ENCODE assay signal across 8 cellular contexts in genomic region chr7:2870471-2870941, GRCh38. TPM values are rescaled to one million over a fixed set of nuclear protein-coding genes. Genes with fewer than 3 reads are reported as not detected.
DNase-seq lines count a peak whose midpoint lies in the region; ATAC-seq and TF ChIP-seq lines count a peak whose summit lies in the region.

No MANE protein-coding gene starts in this region.

- CTCF ChIA-PET in activated CD4-positive, alpha-beta T cell treated with anti-CD3 and anti-CD28 coated beads for 36 hours (lab: Charles Lee), result interaction anchor here (0.5 to 0.6 kb wide), 5 partner anchors 13 to 432 kb away, joined by 3 read pairs; no protein-coding TSS in a partner anchor

- H3K27ac Mint-ChIP-seq in activated CD4-positive, alpha-beta T cell treated with anti-CD3 and anti-CD28 coated beads for 36 hours, result peak overlapping the region; percentile 96
- peak overlapping the region; percentile 40 for H3K27ac Mint-ChIP-seq in endodermal cell
- no peak overlapping the region for H3K27ac Mint-ChIP-seq in nephron progenitor cell

- H3K27me3 Mint-ChIP-seq in activated CD4-positive, alpha-beta T cell treated with anti-CD3 and anti-CD28 coated beads for 36 hours, result no peaks in the 10 kb centered on the region
- H3K27me3 Mint-ChIP-seq in endodermal cell (ENCODE audit: insufficient read depth) (no peaks in the 10 kb centered on the region), nephron progenitor cell (ENCODE audit: low read depth, poor library complexity) (no peaks in the 10 kb centered on the region)

- peaks cover 52% of the 10 kb centered on the region for H3K4me1 Mint-ChIP-seq in activated CD4-positive, alpha-beta T cell treated with anti-CD3 and anti-CD28 coated beads for 36 hours
- peaks cover 2% of the 10 kb centered on the region for H3K4me1 Mint-ChIP-seq in endodermal cell
- H3K4me1 Mint-ChIP-seq in nephron progenitor cell, result peaks cover 63% of the 10 kb centered on the region

- WGBS in endodermal cell (ENCODE audit: insufficient coverage in 1 of 2, insufficient read length in 1 of 2), 2 experiments, result 67 to 72% methylated on average over 5 to 10 of the region's 10 CpGs

- H3K9me3 Mint-ChIP-seq in activated CD4-positive, alpha-beta T cell treated with anti-CD3 and anti-CD28 coated beads for 36 hours (ENCODE audit: low read depth), result no peaks in the 10 kb centered on the region
- no peaks in the 10 kb centered on the region for H3K9me3 Mint-ChIP-seq in endodermal cell
- no peaks in the 10 kb centered on the region for H3K9me3 Mint-ChIP-seq in nephron progenitor cell

- no peak overlapping the region for H3K9ac ChIP-seq in endodermal cell (ENCODE audit: extremely low read depth, low read length, poor library complexity, severe bottlenecking)

- POLR2A ChIA-PET in activated CD4-positive, alpha-beta T cell treated with anti-CD3 and anti-CD28 coated beads for 36 hours (lab: Charles Lee), result no interaction called here

- no peaks in the 10 kb centered on the region for H3K36me3 ChIP-seq in endodermal cell (ENCODE audit: control insufficient read depth, insufficient read depth, low read length)

- in situ Hi-C loops in KBM-7 (cut with MboI; ENCODE audit: low pct_unique_long_range_greater_than_20kb, low sequenced_read_pairs), result loop anchor here (10.0 kb wide), 1 partner anchor 284 kb away; no protein-coding TSS in a partner anchor

- intact Hi-C loops in activated CD4-positive, alpha-beta T cell treated with anti-CD3 and anti-CD28 coated beads for 36 hours (cut with DNase I, micrococcal nuclease), result loop anchor here in 1 of 2 experiments (5.0 kb wide), 1 partner anchor 432 kb away; the partner anchor contains the start of gene SDK1

- H3K4me3 ChIP-seq in endodermal cell (ENCODE audit: low read length), result no peak overlapping the region

- no peaks in the 10 kb centered on the region for H3K4me1 ChIP-seq in endodermal cell (ENCODE audit: control insufficient read depth, insufficient read depth, low read length)

- peak overlapping the region; percentile 69 for H3K4me3 Mint-ChIP-seq in activated CD4-positive, alpha-beta T cell treated with anti-CD3 and anti-CD28 coated beads for 36 hours
- H3K4me3 Mint-ChIP-seq in endodermal cell, result no peak overlapping the region
- H3K4me3 Mint-ChIP-seq in nephron progenitor cell, result no peak overlapping the region

- no peak overlapping the region for H3K27ac ChIP-seq in endodermal cell (ENCODE audit: low read depth, low read length)

- ATAC-seq in GM18861 (IDR thresholded peaks at IDR 0.05; ENCODE audit: unreplicated experiment), result peak; percentile 49
- peak; percentile 91 for ATAC-seq in activated CD4-positive, alpha-beta T cell treated with anti-CD3 and anti-CD28 coated beads for 36 hours
- no peak for ATAC-seq in HG02798 (IDR thresholded peaks at IDR 0.05; ENCODE audit: poor library complexity, unreplicated experiment)
- no peak for ATAC-seq in GM18498 (IDR thresholded peaks at IDR 0.05; ENCODE audit: unreplicated experiment)

- no peaks in the 10 kb centered on the region for H3K36me3 Mint-ChIP-seq in activated CD4-positive, alpha-beta T cell treated with anti-CD3 and anti-CD28 coated beads for 36 hours (ENCODE audit: low read depth)
- no peaks in the 10 kb centered on the region for H3K36me3 Mint-ChIP-seq in endodermal cell (ENCODE audit: low read depth)
- no peaks in the 10 kb centered on the region for H3K36me3 Mint-ChIP-seq in nephron progenitor cell (ENCODE audit: low read depth)

- no peaks in the 10 kb centered on the region for H3K27me3 ChIP-seq in endodermal cell (ENCODE audit: control insufficient read depth, insufficient read depth, low read length, poor library complexity, severe bottlenecking)

- TF ChIP-seq CTCF in endodermal cell (conservative IDR thresholded peaks at IDR 0.05) (no peak), nephron progenitor cell (IDR thresholded peaks at IDR 0.05) (no peak)

- DNase-seq in KBM-7 (peak; percentile 78), endodermal cell (peak; percentile 89), nephron progenitor cell (peak; percentile 66), NCI-H2081 (lab: John Stamatoyannopoulos, UW) (no peak)
- DNase-seq in activated CD4-positive, alpha-beta T cell treated with anti-CD3 and anti-CD28 coated beads for 36 hours, result peak; percentile 80

- no peaks in the 10 kb centered on the region for H3K9me3 ChIP-seq in endodermal cell (ENCODE audit: control insufficient read depth, low read length)

RNA-seq across cellular contexts. Expression of gene GNA12, which starts 26.4 kb away (rescaled TPM):
- 10 to 100 TPM; 19.5 to 22.6 TPM for total RNA-seq in activated CD4-positive, alpha-beta T cell treated with anti-CD3 and anti-CD28 coated beads for 36 hours
- total RNA-seq in endodermal cell, result 10 to 100 TPM; 55.0 to 64.7 TPM
- polyA plus RNA-seq in endodermal cell (2013, experiment 1 of 2), result 45.7 TPM
- polyA plus RNA-seq in endodermal cell (2013, experiment 2 of 2), result 44.9 TPM

Comparison
In these comparisons a context has a peak if more than half of its experiments do, and no peak if none do; other contexts are left out.
1. ATAC-seq: peak in GM18861 (single experiment) and activated CD4-positive, alpha-beta T cell treated with anti-CD3 and anti-CD28 coated beads for 36 hours (single experiment); none in HG02798 (single experiment) and GM18498 (single experiment).
2. DNase-seq: peak in KBM-7 (single experiment), activated CD4-positive, alpha-beta T cell treated with anti-CD3 and anti-CD28 coated beads for 36 hours (single experiment), endodermal cell (single experiment) and nephron progenitor cell (single experiment); none in NCI-H2081 (0 of 2).